In the genomic region with DNA sequence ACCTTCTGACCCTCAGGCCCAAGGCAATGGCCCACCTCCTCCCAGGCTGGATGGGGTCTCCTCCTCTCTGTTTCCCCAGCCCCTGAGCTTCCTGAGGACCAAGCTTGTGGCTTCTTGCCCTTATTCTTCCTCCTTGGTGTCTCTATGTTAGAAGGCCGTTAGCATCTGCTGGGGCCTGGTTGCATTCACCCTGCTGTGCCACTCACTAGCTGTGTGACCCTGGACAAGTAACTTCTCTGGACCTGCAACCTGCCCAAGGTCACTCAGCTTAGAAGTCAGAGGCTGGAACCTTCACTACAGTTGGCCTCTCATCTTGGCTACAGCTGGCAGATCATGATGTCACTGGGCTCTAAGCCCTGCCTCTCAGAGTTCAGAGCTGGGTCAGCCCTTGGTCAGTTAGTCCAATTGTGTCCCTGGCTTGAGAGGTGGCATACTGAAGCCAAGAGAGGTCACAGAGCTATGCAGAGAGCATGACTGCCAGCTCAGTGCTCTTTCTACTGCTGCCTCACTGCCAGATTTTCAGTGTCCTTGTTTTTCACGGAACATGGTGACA, we compare ENCODE assay signal across 1 cellular context.
TF ChIP-seq lines count a peak whose summit lies in the region.

No MANE protein-coding gene starts in this region.

TF ChIP-seq in HepG2, 621 proteins besides CTCF, POLR2A, EP300 and RAD21 (continued from another document and continues in another):
- TF ChIP-seq, protein P1, sequence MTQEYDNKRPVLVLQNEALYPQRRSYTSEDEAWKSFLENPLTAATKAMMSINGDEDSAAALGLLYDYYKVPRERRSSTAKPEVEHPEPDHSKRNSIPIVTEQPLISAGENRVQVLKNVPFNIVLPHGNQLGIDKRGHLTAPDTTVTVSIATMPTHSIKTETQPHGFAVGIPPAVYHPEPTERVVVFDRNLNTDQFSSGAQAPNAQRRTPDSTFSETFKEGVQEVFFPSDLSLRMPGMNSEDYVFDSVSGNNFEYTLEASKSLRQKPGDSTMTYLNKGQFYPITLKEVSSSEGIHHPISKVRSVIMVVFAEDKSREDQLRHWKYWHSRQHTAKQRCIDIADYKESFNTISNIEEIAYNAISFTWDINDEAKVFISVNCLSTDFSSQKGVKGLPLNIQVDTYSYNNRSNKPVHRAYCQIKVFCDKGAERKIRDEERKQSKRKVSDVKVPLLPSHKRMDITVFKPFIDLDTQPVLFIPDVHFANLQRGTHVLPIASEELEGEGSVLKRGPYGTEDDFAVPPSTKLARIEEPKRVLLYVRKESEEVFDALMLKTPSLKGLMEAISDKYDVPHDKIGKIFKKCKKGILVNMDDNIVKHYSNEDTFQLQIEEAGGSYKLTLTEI (CRISPR knock-in tag; conservative IDR thresholded peaks at IDR 0.05), result no peak
- TF ChIP-seq MLLT10 (CRISPR knock-in tag; IDR thresholded peaks at IDR 0.05) (no peak), ETV6 (CRISPR knock-in tag; conservative IDR thresholded peaks at IDR 0.05) (no peak), HHEX (CRISPR knock-in tag; IDR thresholded peaks at IDR 0.05) (no peak), ZNF773 (CRISPR knock-in tag; IDR thresholded peaks at IDR 0.05; ENCODE audit: borderline replicate concordance) (no peak), KDM4B (CRISPR knock-in tag; IDR thresholded peaks at IDR 0.05) (0 out of 2 replicates have a peak, but pooled peaks have one; percentile 37), MYNN (CRISPR knock-in tag; IDR thresholded peaks at IDR 0.05; ENCODE audit: low read depth) (no peak), RAD51 (IDR thresholded peaks at IDR 0.05; ENCODE audit: borderline replicate concordance) (no peak), PITX1 (CRISPR knock-in tag; IDR thresholded peaks at IDR 0.05) (no peak), THYN1 (CRISPR knock-in tag; IDR thresholded peaks at IDR 0.05; ENCODE audit: borderline replicate concordance, low read depth) (no peak), CREB1 (IDR thresholded peaks at IDR 0.05) (peak; percentile 50), CREB1 (CRISPR knock-in tag; IDR thresholded peaks at IDR 0.05) (no peak), RARA (CRISPR knock-in tag; IDR thresholded peaks at IDR 0.05) (peak; percentile 98), ZNF558 (CRISPR knock-in tag; IDR thresholded peaks at IDR 0.05; ENCODE audit: borderline replicate concordance) (no peak), ZNF839 (CRISPR knock-in tag; IDR thresholded peaks at IDR 0.05; ENCODE audit: borderline replicate concordance) (no peak), HOXA3 (CRISPR knock-in tag; IDR thresholded peaks at IDR 0.05) (peak; percentile 25; the same call in 1 of the 2 replicates), PHB2 (IDR thresholded peaks at IDR 0.05; ENCODE audit: partially characterized antibody) (no peak), SAP130 (CRISPR knock-in tag; IDR thresholded peaks at IDR 0.05; ENCODE audit: low read depth) (peak; percentile 79), SOX5 (CRISPR knock-in tag; IDR thresholded peaks at IDR 0.05; ENCODE audit: borderline replicate concordance) (peak; percentile 35; the same call in 1 of the 2 replicates), ZSCAN22 (CRISPR knock-in tag; IDR thresholded peaks at IDR 0.05) (no peak), KLF9 (CRISPR knock-in tag; IDR thresholded peaks at IDR 0.05; ENCODE audit: low read depth) (no peak), ZNF121 (CRISPR knock-in tag; IDR thresholded peaks at IDR 0.05) (no peak), SETDB1 (CRISPR knock-in tag; IDR thresholded peaks at IDR 0.05; ENCODE audit: borderline replicate concordance) (no peak), ZNF468 (CRISPR knock-in tag; IDR thresholded peaks at IDR 0.05) (no peak)
- TF ChIP-seq, protein P2, sequence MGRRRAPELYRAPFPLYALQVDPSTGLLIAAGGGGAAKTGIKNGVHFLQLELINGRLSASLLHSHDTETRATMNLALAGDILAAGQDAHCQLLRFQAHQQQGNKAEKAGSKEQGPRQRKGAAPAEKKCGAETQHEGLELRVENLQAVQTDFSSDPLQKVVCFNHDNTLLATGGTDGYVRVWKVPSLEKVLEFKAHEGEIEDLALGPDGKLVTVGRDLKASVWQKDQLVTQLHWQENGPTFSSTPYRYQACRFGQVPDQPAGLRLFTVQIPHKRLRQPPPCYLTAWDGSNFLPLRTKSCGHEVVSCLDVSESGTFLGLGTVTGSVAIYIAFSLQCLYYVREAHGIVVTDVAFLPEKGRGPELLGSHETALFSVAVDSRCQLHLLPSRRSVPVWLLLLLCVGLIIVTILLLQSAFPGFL (CRISPR knock-in tag; IDR thresholded peaks at IDR 0.05), result no peak
- TF ChIP-seq, protein P3, sequence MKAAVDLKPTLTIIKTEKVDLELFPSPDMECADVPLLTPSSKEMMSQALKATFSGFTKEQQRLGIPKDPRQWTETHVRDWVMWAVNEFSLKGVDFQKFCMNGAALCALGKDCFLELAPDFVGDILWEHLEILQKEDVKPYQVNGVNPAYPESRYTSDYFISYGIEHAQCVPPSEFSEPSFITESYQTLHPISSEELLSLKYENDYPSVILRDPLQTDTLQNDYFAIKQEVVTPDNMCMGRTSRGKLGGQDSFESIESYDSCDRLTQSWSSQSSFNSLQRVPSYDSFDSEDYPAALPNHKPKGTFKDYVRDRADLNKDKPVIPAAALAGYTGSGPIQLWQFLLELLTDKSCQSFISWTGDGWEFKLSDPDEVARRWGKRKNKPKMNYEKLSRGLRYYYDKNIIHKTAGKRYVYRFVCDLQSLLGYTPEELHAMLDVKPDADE (CRISPR knock-in tag; IDR thresholded peaks at IDR 0.05), result no peak
- TF ChIP-seq, protein P4, sequence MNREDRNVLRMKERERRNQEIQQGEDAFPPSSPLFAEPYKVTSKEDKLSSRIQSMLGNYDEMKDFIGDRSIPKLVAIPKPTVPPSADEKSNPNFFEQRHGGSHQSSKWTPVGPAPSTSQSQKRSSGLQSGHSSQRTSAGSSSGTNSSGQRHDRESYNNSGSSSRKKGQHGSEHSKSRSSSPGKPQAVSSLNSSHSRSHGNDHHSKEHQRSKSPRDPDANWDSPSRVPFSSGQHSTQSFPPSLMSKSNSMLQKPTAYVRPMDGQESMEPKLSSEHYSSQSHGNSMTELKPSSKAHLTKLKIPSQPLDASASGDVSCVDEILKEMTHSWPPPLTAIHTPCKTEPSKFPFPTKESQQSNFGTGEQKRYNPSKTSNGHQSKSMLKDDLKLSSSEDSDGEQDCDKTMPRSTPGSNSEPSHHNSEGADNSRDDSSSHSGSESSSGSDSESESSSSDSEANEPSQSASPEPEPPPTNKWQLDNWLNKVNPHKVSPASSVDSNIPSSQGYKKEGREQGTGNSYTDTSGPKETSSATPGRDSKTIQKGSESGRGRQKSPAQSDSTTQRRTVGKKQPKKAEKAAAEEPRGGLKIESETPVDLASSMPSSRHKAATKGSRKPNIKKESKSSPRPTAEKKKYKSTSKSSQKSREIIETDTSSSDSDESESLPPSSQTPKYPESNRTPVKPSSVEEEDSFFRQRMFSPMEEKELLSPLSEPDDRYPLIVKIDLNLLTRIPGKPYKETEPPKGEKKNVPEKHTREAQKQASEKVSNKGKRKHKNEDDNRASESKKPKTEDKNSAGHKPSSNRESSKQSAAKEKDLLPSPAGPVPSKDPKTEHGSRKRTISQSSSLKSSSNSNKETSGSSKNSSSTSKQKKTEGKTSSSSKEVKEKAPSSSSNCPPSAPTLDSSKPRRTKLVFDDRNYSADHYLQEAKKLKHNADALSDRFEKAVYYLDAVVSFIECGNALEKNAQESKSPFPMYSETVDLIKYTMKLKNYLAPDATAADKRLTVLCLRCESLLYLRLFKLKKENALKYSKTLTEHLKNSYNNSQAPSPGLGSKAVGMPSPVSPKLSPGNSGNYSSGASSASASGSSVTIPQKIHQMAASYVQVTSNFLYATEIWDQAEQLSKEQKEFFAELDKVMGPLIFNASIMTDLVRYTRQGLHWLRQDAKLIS (CRISPR knock-in tag; IDR thresholded peaks at IDR 0.05), result no peak
- TF ChIP-seq, protein P5, sequence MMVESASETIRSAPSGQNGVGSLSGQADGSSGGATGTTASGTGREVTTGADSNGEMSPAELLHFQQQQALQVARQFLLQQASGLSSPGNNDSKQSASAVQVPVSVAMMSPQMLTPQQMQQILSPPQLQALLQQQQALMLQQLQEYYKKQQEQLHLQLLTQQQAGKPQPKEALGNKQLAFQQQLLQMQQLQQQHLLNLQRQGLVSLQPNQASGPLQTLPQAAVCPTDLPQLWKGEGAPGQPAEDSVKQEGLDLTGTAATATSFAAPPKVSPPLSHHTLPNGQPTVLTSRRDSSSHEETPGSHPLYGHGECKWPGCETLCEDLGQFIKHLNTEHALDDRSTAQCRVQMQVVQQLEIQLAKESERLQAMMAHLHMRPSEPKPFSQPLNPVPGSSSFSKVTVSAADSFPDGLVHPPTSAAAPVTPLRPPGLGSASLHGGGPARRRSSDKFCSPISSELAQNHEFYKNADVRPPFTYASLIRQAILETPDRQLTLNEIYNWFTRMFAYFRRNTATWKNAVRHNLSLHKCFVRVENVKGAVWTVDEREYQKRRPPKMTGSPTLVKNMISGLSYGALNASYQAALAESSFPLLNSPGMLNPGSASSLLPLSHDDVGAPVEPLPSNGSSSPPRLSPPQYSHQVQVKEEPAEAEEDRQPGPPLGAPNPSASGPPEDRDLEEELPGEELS (CRISPR knock-in tag; IDR thresholded peaks at IDR 0.05), result no peak
- TF ChIP-seq, protein P6, sequence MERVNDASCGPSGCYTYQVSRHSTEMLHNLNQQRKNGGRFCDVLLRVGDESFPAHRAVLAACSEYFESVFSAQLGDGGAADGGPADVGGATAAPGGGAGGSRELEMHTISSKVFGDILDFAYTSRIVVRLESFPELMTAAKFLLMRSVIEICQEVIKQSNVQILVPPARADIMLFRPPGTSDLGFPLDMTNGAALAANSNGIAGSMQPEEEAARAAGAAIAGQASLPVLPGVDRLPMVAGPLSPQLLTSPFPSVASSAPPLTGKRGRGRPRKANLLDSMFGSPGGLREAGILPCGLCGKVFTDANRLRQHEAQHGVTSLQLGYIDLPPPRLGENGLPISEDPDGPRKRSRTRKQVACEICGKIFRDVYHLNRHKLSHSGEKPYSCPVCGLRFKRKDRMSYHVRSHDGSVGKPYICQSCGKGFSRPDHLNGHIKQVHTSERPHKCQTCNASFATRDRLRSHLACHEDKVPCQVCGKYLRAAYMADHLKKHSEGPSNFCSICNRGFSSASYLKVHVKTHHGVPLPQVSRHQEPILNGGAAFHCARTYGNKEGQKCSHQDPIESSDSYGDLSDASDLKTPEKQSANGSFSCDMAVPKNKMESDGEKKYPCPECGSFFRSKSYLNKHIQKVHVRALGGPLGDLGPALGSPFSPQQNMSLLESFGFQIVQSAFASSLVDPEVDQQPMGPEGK (CRISPR knock-in tag; IDR thresholded peaks at IDR 0.05), result 0 out of 2 replicates have a peak, but pooled peaks have one; percentile 14
- TF ChIP-seq, protein P7, sequence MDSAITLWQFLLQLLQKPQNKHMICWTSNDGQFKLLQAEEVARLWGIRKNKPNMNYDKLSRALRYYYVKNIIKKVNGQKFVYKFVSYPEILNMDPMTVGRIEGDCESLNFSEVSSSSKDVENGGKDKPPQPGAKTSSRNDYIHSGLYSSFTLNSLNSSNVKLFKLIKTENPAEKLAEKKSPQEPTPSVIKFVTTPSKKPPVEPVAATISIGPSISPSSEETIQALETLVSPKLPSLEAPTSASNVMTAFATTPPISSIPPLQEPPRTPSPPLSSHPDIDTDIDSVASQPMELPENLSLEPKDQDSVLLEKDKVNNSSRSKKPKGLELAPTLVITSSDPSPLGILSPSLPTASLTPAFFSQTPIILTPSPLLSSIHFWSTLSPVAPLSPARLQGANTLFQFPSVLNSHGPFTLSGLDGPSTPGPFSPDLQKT (CRISPR knock-in tag; IDR thresholded peaks at IDR 0.05; ENCODE audit: borderline replicate concordance), result no peak
- TF ChIP-seq, protein P8, sequence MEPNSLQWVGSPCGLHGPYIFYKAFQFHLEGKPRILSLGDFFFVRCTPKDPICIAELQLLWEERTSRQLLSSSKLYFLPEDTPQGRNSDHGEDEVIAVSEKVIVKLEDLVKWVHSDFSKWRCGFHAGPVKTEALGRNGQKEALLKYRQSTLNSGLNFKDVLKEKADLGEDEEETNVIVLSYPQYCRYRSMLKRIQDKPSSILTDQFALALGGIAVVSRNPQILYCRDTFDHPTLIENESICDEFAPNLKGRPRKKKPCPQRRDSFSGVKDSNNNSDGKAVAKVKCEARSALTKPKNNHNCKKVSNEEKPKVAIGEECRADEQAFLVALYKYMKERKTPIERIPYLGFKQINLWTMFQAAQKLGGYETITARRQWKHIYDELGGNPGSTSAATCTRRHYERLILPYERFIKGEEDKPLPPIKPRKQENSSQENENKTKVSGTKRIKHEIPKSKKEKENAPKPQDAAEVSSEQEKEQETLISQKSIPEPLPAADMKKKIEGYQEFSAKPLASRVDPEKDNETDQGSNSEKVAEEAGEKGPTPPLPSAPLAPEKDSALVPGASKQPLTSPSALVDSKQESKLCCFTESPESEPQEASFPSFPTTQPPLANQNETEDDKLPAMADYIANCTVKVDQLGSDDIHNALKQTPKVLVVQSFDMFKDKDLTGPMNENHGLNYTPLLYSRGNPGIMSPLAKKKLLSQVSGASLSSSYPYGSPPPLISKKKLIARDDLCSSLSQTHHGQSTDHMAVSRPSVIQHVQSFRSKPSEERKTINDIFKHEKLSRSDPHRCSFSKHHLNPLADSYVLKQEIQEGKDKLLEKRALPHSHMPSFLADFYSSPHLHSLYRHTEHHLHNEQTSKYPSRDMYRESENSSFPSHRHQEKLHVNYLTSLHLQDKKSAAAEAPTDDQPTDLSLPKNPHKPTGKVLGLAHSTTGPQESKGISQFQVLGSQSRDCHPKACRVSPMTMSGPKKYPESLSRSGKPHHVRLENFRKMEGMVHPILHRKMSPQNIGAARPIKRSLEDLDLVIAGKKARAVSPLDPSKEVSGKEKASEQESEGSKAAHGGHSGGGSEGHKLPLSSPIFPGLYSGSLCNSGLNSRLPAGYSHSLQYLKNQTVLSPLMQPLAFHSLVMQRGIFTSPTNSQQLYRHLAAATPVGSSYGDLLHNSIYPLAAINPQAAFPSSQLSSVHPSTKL (CRISPR knock-in tag; IDR thresholded peaks at IDR 0.05), result peak; percentile 48
- TF ChIP-seq, protein P9, sequence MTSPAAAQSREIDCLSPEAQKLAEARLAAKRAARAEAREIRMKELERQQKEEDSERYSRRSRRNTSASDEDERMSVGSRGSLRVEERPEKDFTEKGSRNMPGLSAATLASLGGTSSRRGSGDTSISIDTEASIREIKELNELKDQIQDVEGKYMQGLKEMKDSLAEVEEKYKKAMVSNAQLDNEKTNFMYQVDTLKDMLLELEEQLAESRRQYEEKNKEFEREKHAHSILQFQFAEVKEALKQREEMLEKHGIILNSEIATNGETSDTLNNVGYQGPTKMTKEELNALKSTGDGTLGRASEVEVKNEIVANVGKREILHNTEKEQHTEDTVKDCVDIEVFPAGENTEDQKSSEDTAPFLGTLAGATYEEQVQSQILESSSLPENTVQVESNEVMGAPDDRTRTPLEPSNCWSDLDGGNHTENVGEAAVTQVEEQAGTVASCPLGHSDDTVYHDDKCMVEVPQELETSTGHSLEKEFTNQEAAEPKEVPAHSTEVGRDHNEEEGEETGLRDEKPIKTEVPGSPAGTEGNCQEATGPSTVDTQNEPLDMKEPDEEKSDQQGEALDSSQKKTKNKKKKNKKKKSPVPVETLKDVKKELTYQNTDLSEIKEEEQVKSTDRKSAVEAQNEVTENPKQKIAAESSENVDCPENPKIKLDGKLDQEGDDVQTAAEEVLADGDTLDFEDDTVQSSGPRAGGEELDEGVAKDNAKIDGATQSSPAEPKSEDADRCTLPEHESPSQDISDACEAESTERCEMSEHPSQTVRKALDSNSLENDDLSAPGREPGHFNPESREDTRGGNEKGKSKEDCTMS (CRISPR knock-in tag; conservative IDR thresholded peaks at IDR 0.05), result no peak
- TF ChIP-seq, protein P10, sequence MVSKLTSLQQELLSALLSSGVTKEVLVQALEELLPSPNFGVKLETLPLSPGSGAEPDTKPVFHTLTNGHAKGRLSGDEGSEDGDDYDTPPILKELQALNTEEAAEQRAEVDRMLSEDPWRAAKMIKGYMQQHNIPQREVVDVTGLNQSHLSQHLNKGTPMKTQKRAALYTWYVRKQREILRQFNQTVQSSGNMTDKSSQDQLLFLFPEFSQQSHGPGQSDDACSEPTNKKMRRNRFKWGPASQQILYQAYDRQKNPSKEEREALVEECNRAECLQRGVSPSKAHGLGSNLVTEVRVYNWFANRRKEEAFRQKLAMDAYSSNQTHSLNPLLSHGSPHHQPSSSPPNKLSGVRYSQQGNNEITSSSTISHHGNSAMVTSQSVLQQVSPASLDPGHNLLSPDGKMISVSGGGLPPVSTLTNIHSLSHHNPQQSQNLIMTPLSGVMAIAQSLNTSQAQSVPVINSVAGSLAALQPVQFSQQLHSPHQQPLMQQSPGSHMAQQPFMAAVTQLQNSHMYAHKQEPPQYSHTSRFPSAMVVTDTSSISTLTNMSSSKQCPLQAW (CRISPR knock-in tag; IDR thresholded peaks at IDR 0.05), result peak; percentile 71; the same call in 1 of the 2 replicates
